In genomic region chr10:71659739-71660136, GRCh38 we compare ENCODE assay signal across 18 cellular contexts. TPM values are rescaled to one million over a fixed set of nuclear protein-coding genes. Genes with fewer than 3 reads are reported as not detected.
DNase-seq lines count a peak whose midpoint lies in the region; TF ChIP-seq lines count a peak whose summit lies in the region.
"Had no signal": no experiment of that assay in that cellular context is flagged by ENCODE, and none has a peak within 500 bp of the region (broad histone marks: within the 10 kb centered on the region; RNA-seq: fewer than 3 reads in every experiment).

No MANE protein-coding gene starts in this region.

- DNase-seq in hepatocyte (ENCODE audit: low spot score) (no peak), NCI-H69 (lab: John Stamatoyannopoulos, UW) (no peak), chondrocyte (ENCODE audit: low spot score) (no peak), HFFc6 (no peak)
- DNase-seq: ACHN; BE2C; C1 segment of cervical spinal cord; Caco-2; CD4-positive, CD25-positive, alpha-beta regulatory T cell; CD8-positive, alpha-beta memory T cell; GDM1; GM23248; KG1 had no signal

- H3K27ac ChIP-seq in DOHH2 (ENCODE audit: low read depth, low read length) = no peak overlapping the region
- H3K27ac ChIP-seq in hepatocyte = peak overlapping the region; percentile 82
- H3K27ac ChIP-seq: GM23248 had no signal

- H3K4me1 Mint-ChIP-seq in chondrocyte (ENCODE audit: low read depth) (no peaks in the 10 kb centered on the region), HFFc6 (ENCODE audit: low read depth) (no peaks in the 10 kb centered on the region; the same call in 1 of the 2 replicates)
- H3K4me1 Mint-ChIP-seq: CD8-positive, alpha-beta memory T cell had no signal

- no peaks in the 10 kb centered on the region for H3K27me3 ChIP-seq in DOHH2 (ENCODE audit: control insufficient read depth, low read length)
- no peaks in the 10 kb centered on the region for H3K27me3 ChIP-seq in Loucy (ENCODE audit: insufficient read depth, low read length, poor library complexity, severe bottlenecking)
- H3K27me3 ChIP-seq in hepatocyte = no peaks in the 10 kb centered on the region
- H3K27me3 ChIP-seq: BE2C had no signal

- peaks cover 47% of the 10 kb centered on the region for H3K4me1 ChIP-seq in DOHH2 (ENCODE audit: control insufficient read depth, low read length)
- H3K4me1 ChIP-seq in Loucy (ENCODE audit: insufficient read depth, low read length, poor library complexity, severe bottlenecking) = peaks cover 10% of the 10 kb centered on the region
- peaks cover 4% of the 10 kb centered on the region for H3K4me1 ChIP-seq in hepatocyte (ENCODE audit: insufficient read depth)
- H3K4me1 ChIP-seq: Caco-2 had no signal

- no peak overlapping the region for H3K27ac Mint-ChIP-seq in chondrocyte (ENCODE audit: unreplicated experiment)
- H3K27ac Mint-ChIP-seq in HFFc6 = no peak overlapping the region

- peaks cover 5% of the 10 kb centered on the region; the same call in 1 of the 2 replicates for H3K9me3 ChIP-seq in DOHH2 (ENCODE audit: control insufficient read depth, insufficient read depth, low read length)
- no peaks in the 10 kb centered on the region for H3K9me3 ChIP-seq in Loucy (ENCODE audit: insufficient read depth, low read depth, low read length)
- H3K9me3 ChIP-seq in hepatocyte (ENCODE audit: low read depth) = no peaks in the 10 kb centered on the region
- H3K9me3 ChIP-seq: BE2C, Caco-2 had no signal

- no peak overlapping the region for H3K9ac ChIP-seq in Loucy (ENCODE audit: low read depth, low read length, poor library complexity, severe bottlenecking)
- H3K9ac ChIP-seq: GM23248 had no signal

- no peak overlapping the region for H3K4me3 Mint-ChIP-seq in chondrocyte (ENCODE audit: unreplicated experiment)
- H3K4me3 Mint-ChIP-seq in HFFc6 = no peak overlapping the region
- H3K4me3 Mint-ChIP-seq: CD4-positive, CD25-positive, alpha-beta regulatory T cell; CD8-positive, alpha-beta memory T cell had no signal

- peak overlapping the region; percentile 42; the same call in 1 of the 2 replicates for H3K4me2 ChIP-seq in DOHH2 (ENCODE audit: low read length)
- peak overlapping the region; percentile 5 for H3K4me2 ChIP-seq in Loucy (ENCODE audit: low read depth, low read length, poor library complexity, severe bottlenecking)
- H3K4me2 ChIP-seq in hepatocyte = no peak overlapping the region

- peaks cover 51% of the 10 kb centered on the region for H3K27me3 Mint-ChIP-seq in chondrocyte (ENCODE audit: low read depth)
- H3K27me3 Mint-ChIP-seq in HFFc6 (ENCODE audit: insufficient read depth) = peaks cover 57% of the 10 kb centered on the region
- H3K27me3 Mint-ChIP-seq: IgD-negative memory B cell had no signal

- H3K36me3 Mint-ChIP-seq in chondrocyte (ENCODE audit: low read depth) (no peaks in the 10 kb centered on the region), HFFc6 (ENCODE audit: low read depth) (no peaks in the 10 kb centered on the region)
- H3K36me3 Mint-ChIP-seq: CD4-positive, CD25-positive, alpha-beta regulatory T cell; CD8-positive, alpha-beta memory T cell; IgD-negative memory B cell had no signal

- H3K9me3 Mint-ChIP-seq in chondrocyte (ENCODE audit: low read depth) = no peaks in the 10 kb centered on the region
- H3K9me3 Mint-ChIP-seq in HFFc6 = no peaks in the 10 kb centered on the region
- H3K9me3 Mint-ChIP-seq: CD4-positive, CD25-positive, alpha-beta regulatory T cell; CD8-positive, alpha-beta memory T cell had no signal

- H3F3A ChIP-seq in DOHH2 (ENCODE audit: control insufficient read depth, insufficient read depth) (no peaks in the 10 kb centered on the region; the same call in 1 of the 2 replicates), Loucy (ENCODE audit: low read depth) (no peaks in the 10 kb centered on the region)

- no peak overlapping the region for H2AFZ ChIP-seq in Loucy (ENCODE audit: low read length)
- no peak overlapping the region for H2AFZ ChIP-seq in hepatocyte
- H2AFZ ChIP-seq: GM23248 had no signal

- 96% methylated on average over 7 of the region's 10 CpGs for WGBS in hepatocyte (ENCODE audit: low lambda C conversion rate, missing lambda C conversion rate)

- H3K79me2 ChIP-seq in DOHH2 (ENCODE audit: control insufficient read depth, low read length) = no peaks in the 10 kb centered on the region
- no peaks in the 10 kb centered on the region for H3K79me2 ChIP-seq in Loucy (ENCODE audit: insufficient read depth, low read length)
- no peaks in the 10 kb centered on the region for H3K79me2 ChIP-seq in hepatocyte

- H3K9me2 ChIP-seq in DOHH2 (replicated peaks; ENCODE audit: control insufficient read depth, low read length) (no peaks in the 10 kb centered on the region), Loucy (replicated peaks; ENCODE audit: low read depth, low read length) (no peaks in the 10 kb centered on the region), hepatocyte (replicated peaks; ENCODE audit: insufficient read depth) (no peaks in the 10 kb centered on the region)

- H4K20me1 ChIP-seq in DOHH2 (ENCODE audit: control insufficient read depth, insufficient read depth, low read depth, low read length) (no peaks in the 10 kb centered on the region), Loucy (ENCODE audit: insufficient read depth, low read length, poor library complexity, severe bottlenecking) (no peaks in the 10 kb centered on the region), hepatocyte (ENCODE audit: insufficient read depth, poor library complexity, severe bottlenecking) (no peaks in the 10 kb centered on the region)

- TF ChIP-seq CTCF in DOHH2 (IDR thresholded peaks at IDR 0.05; ENCODE audit: low read depth, low read length, poor library complexity, severe bottlenecking) (no peak), Loucy (conservative IDR thresholded peaks at IDR 0.05; ENCODE audit: low read length) (no peak), hepatocyte (IDR thresholded peaks at IDR 0.05; ENCODE audit: poor library complexity) (no peak), chondrocyte (IDR thresholded peaks at IDR 0.05) (no peak), HFFc6 (IDR thresholded peaks at IDR 0.05) (no peak)

- H3K36me3 ChIP-seq in DOHH2 (ENCODE audit: control insufficient read depth, low read length) (no peaks in the 10 kb centered on the region), Loucy (ENCODE audit: insufficient read depth, low read length) (no peaks in the 10 kb centered on the region), hepatocyte (replicated peaks; ENCODE audit: insufficient read depth, low read depth) (no peaks in the 10 kb centered on the region)
- H3K36me3 ChIP-seq: BE2C had no signal

- H3K4me3 ChIP-seq in DOHH2 (ENCODE audit: low read length) (no peak overlapping the region), Loucy (ENCODE audit: low read length, poor library complexity, severe bottlenecking) (no peak overlapping the region), hepatocyte (no peak overlapping the region)
- H3K4me3 ChIP-seq: GM23248 had no signal

RNA-seq across cellular contexts. Expression of gene C10orf105, which starts 59.8 kb away (rescaled TPM):
- total RNA-seq in hepatocyte (not detected in 2 replicates), chondrocyte (not detected in 3 replicates)
- polyA plus RNA-seq in hepatocyte = 0.21 TPM in 1 of 2 replicates, not detected in the other
- not detected for total RNA-seq in HFFc6 (2021; fragmentation: NEBNext Ultra II Directional; extraction: Animal tissue kit (Norgen Biotek cat#: 25700))
- total RNA-seq: A172, Caco-2, Daoy, GM23248 had no signal
- polyA plus RNA-seq: GM23248, IgD-negative memory B cell had no signal
